8 cellular contexts compared by ENCODE assay signal in the genomic region with DNA sequence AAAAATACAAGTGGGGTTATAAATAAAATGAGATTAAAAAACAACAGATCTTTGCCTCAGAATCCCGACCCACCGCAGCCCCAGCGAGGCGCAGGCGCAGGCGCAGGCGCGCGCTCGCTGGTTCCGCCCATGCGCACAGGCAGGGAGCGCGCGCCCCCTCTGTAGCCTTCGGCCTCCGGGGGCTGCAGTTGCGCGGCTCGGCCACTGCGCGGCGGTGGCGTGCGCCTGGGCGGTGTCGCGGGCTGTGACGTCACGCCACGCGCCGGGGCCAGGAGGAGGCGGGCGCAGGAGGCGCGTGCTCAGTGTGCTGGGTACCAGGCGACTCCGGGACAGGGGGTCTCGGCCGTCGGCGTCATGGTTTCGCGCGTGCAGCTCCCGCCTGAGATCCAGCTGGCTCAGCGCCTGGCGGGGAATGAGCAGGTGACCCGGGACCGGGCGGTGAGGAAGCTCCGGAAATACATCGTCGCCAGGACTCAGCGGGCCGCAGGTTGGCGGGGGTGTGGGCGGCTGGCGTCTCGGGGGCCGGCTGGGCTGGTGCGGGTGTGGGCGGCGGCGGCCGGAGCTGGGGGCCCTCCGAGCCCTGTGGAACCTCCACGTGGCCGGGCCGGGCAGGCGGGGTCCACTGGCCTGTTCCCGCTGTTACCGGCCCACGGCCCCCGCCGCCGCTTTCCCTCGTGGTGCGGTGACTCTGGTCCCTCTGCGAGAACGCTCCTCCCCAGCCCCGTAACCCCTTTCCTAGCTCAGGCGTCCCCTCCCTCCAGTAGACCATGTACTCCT. TPM values are rescaled to one million over a fixed set of nuclear protein-coding genes. Genes with fewer than 3 reads are reported as not detected.
A peak's percentile ranks its signal among the peaks of the same experiment; 100 is the strongest.
DNase-seq lines count a peak whose midpoint lies in the region; ATAC-seq and TF ChIP-seq lines count a peak whose summit lies in the region.

A gene with protein sequence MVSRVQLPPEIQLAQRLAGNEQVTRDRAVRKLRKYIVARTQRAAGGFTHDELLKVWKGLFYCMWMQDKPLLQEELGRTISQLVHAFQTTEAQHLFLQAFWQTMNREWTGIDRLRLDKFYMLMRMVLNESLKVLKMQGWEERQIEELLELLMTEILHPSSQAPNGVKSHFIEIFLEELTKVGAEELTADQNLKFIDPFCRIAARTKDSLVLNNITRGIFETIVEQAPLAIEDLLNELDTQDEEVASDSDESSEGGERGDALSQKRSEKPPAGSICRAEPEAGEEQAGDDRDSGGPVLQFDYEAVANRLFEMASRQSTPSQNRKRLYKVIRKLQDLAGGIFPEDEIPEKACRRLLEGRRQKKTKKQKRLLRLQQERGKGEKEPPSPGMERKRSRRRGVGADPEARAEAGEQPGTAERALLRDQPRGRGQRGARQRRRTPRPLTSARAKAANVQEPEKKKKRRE (plus strand): TSS at position 302 of the 777 bp plus-strand sequence. CDS start 53 bp downstream, at position 355.

- peaks cover 10% of the 10 kb centered on the region for H3K36me3 Mint-ChIP-seq in activated naive CD8-positive, alpha-beta T cell treated with anti-CD3 and anti-CD28 coated beads, Interleukin-2, amount 10 ng/mL, durations not matched to agents 7 days and 5 days

- no peaks in the 10 kb centered on the region for H3K36me3 ChIP-seq in SU-DHL-6 (ENCODE audit: low read length)
- no peaks in the 10 kb centered on the region for H3K36me3 ChIP-seq in parathyroid adenoma (ENCODE audit: control insufficient read depth, insufficient read depth, low read length)
- H3K36me3 ChIP-seq in tibial artery = peaks cover 15 to 33% (median 25%) of the 10 kb centered on the region in 3 donors

- H3K4me1 Mint-ChIP-seq in activated naive CD8-positive, alpha-beta T cell treated with anti-CD3 and anti-CD28 coated beads, Interleukin-2, amount 10 ng/mL, durations not matched to agents 7 days and 5 days = peaks cover 16% of the 10 kb centered on the region

- intact Hi-C loops in Right ventricle myocardium inferior (cut with DNase I) = loop anchor here (10.0 kb wide), 1 partner anchor 105 kb away; no protein-coding TSS in a partner anchor
- intact Hi-C loops in tibial artery (cut with DNase I; ENCODE audit: low total_unique reads) = no loop called here

- H3K9ac ChIP-seq in SU-DHL-6 (ENCODE audit: low read length) (peak within 1 kb of the TSS; percentile 79), parathyroid adenoma (peak within 1 kb of the TSS; percentile 61)

- H3K9me3 Mint-ChIP-seq in activated naive CD8-positive, alpha-beta T cell treated with anti-CD3 and anti-CD28 coated beads, Interleukin-2, amount 10 ng/mL, durations not matched to agents 7 days and 5 days = no peaks in the 10 kb centered on the region

- H3K9me3 ChIP-seq in SU-DHL-6 (ENCODE audit: insufficient read depth, low read length) (no peaks in the 10 kb centered on the region), parathyroid adenoma (ENCODE audit: control insufficient read depth, low read length) (no peaks in the 10 kb centered on the region), tibial artery (no peaks in the 10 kb centered on the region)

- H3K79me2 ChIP-seq in SU-DHL-6 (ENCODE audit: insufficient read depth, low read length) (peaks cover 40% of the 10 kb centered on the region), parathyroid adenoma (no peaks in the 10 kb centered on the region)

- peak; percentile 91 for TF ChIP-seq CTCF in GM12873 (IDR thresholded peaks at IDR 0.05; ENCODE audit: insufficient read depth, low read depth, low read length, missing control alignments)
- peak; percentile 87 for TF ChIP-seq CTCF in SU-DHL-6 (IDR thresholded peaks at IDR 0.05; ENCODE audit: insufficient read depth, low read length, poor library complexity, severe bottlenecking)
- peak; percentile 99 for TF ChIP-seq CTCF in parathyroid adenoma (IDR thresholded peaks at IDR 0.05)
- TF ChIP-seq CTCF in tibial artery (IDR thresholded peaks at IDR 0.05) = peak; percentile 100

- DNase-seq in NCI-H1417 (lab: John Stamatoyannopoulos, UW) = peak; percentile 96 to 98 (median 96)
- peak; percentile 100 for DNase-seq in activated naive CD8-positive, alpha-beta T cell treated with anti-CD3 and anti-CD28 coated beads, Interleukin-2, amount 10 ng/mL, durations not matched to agents 7 days and 5 days
- DNase-seq in Right ventricle myocardium inferior (ENCODE audit: missing footprints) = peak; percentile 97
- DNase-seq in tibial artery = peak; percentile 85 to 93

- no peaks in the 10 kb centered on the region for H3F3A ChIP-seq in SU-DHL-6 (ENCODE audit: insufficient read depth)

- peak within 1 kb of the TSS; percentile 89 for H3K27ac Mint-ChIP-seq in activated naive CD8-positive, alpha-beta T cell treated with anti-CD3 and anti-CD28 coated beads, Interleukin-2, amount 10 ng/mL, durations not matched to agents 7 days and 5 days

- H3K27me3 Mint-ChIP-seq in activated naive CD8-positive, alpha-beta T cell treated with anti-CD3 and anti-CD28 coated beads, Interleukin-2, amount 10 ng/mL, durations not matched to agents 7 days and 5 days = no peaks in the 10 kb centered on the region

- ATAC-seq in HG02759 (IDR thresholded peaks at IDR 0.05; ENCODE audit: unreplicated experiment) (peak; percentile 92), Right ventricle myocardium inferior (peak; percentile 98)
- peak; percentile 93 for ATAC-seq in activated naive CD8-positive, alpha-beta T cell treated with anti-CD3 and anti-CD28 coated beads, Interleukin-2, amount 10 ng/mL, durations not matched to agents 7 days and 5 days (ENCODE audit: low read depth)

- peak within 1 kb of the TSS; percentile 94 for H2AFZ ChIP-seq in SU-DHL-6 (ENCODE audit: low read depth, low read length, severe bottlenecking)
- H2AFZ ChIP-seq in parathyroid adenoma = peak within 1 kb of the TSS; percentile 97

- H3K27me3 ChIP-seq in SU-DHL-6 (ENCODE audit: low read length) (no peaks in the 10 kb centered on the region), parathyroid adenoma (ENCODE audit: control insufficient read depth, insufficient read depth, low read length) (no peaks in the 10 kb centered on the region), tibial artery (no peaks in the 10 kb centered on the region)

- H3K27ac ChIP-seq in SU-DHL-6 (ENCODE audit: low read depth, low read length) (peak within 1 kb of the TSS; percentile 52), parathyroid adenoma (peak within 1 kb of the TSS; percentile 53), tibial artery (peak within 1 kb of the TSS; percentile 81 to 86)

- no peaks in the 10 kb centered on the region; the same call in 1 of the 2 replicates for H4K20me1 ChIP-seq in SU-DHL-6 (ENCODE audit: low read depth, low read length)

- H3K4me2 ChIP-seq in SU-DHL-6 (ENCODE audit: low read depth, low read length, poor library complexity, severe bottlenecking) (peak within 1 kb of the TSS; percentile 79), parathyroid adenoma (ENCODE audit: low read length) (peak within 1 kb of the TSS; percentile 97)

- POLR2A ChIA-PET in activated naive CD8-positive, alpha-beta T cell treated with anti-CD3 and anti-CD28 coated beads, Interleukin-2, amount 10 ng/mL, durations not matched to agents 7 days and 5 days (lab: Charles Lee) = interaction anchor here (0.9 to 1.5 kb wide), 10 partner anchors 9 to 74 kb away, joined by 3 to 6 read pairs (median 3); no protein-coding TSS in a partner anchor

- H3K4me3 ChIP-seq in SU-DHL-6 (ENCODE audit: insufficient read depth, low read length, poor library complexity, severe bottlenecking) = peak within 1 kb of the TSS; percentile 96
- H3K4me3 ChIP-seq in parathyroid adenoma (ENCODE audit: low read depth, low read length) = peak within 1 kb of the TSS; percentile 90
- H3K4me3 ChIP-seq in tibial artery = peak within 1 kb of the TSS; percentile 82 to 99

- H3K4me1 ChIP-seq in parathyroid adenoma (no peaks in the 10 kb centered on the region), tibial artery (peaks cover 0 to 17% (median 12%) of the 10 kb centered on the region in 4 donors)

- H3K9me2 ChIP-seq in SU-DHL-6 (replicated peaks; ENCODE audit: insufficient read depth, low read length) = no peaks in the 10 kb centered on the region

- H3K4me3 Mint-ChIP-seq in activated naive CD8-positive, alpha-beta T cell treated with anti-CD3 and anti-CD28 coated beads, Interleukin-2, amount 10 ng/mL, durations not matched to agents 7 days and 5 days = peak within 1 kb of the TSS; percentile 93

RNA-seq across cellular contexts. Expression of the gene that starts here (rescaled TPM):
- total RNA-seq in activated naive CD8-positive, alpha-beta T cell treated with anti-CD3 and anti-CD28 coated beads, Interleukin-2, amount 10 ng/mL, durations not matched to agents 7 days and 5 days = 10 to 100 TPM; 28.1 to 28.6 TPM
- 10.1 TPM for total RNA-seq in Right ventricle myocardium inferior

Comparison
In these comparisons a context has a peak if more than half of its experiments do, and no peak if none do; other contexts are left out.
1. Peak in every context shown above with its lines: DNase-seq, ATAC-seq, H3K4me3 ChIP-seq and H3K27ac ChIP-seq.